ENCODE assay signal across 8 cellular contexts in the genomic region with DNA sequence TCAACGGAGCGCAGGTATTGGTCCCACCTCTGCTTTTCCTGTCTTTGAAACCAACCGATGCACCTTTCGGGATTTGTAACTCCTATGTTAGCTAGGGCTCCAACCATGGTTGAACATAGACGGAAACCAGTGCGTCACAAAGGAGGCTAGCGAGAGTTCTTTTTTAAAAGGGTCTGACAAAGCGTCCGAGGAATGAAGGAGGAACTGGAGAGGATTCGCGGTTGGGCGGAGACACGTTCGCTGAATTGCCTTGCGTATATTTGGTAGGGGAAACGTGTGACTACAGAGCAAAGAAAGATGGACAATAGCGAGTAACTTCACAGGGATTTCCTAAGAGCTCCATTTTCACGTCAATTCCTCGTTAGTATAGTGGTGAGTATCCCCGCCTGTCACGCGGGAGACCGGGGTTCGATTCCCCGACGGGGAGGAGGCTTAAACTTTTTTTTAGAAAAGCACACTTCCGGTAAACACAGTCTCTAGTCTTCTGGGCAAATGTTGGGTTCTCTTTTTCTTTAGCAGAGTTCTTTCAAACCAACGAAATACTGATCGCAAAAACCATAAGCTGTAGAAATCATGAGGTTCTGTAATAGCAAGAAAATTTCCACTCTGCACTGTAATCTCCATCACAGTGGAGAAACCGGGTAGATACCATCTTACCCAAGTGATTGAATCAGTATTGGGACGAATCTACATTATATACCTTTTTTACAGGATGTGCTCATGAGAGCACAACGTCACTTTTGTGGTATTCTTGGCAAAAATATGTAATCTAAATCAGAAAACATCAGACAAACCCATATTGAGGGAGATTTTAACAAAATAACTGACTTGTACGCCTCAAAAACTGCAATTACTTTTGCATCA. TPM values are rescaled to one million over a fixed set of nuclear protein-coding genes. Genes with fewer than 3 reads are reported as not detected.
DNase-seq lines count a peak whose midpoint lies in the region; FAIRE-seq and TF ChIP-seq lines count a peak whose summit lies in the region.

No MANE protein-coding gene starts in this region.

- no peak for TF ChIP-seq POLR2A in testis (IDR thresholded peaks at IDR 0.05)

- H3K4me1 ChIP-seq in testis: no peaks in the 10 kb centered on the region

- H3K36me3 ChIP-seq in H7 (replicated peaks; ENCODE audit: control insufficient read depth, insufficient read depth, low read length): no peaks in the 10 kb centered on the region
- no peaks in the 10 kb centered on the region for H3K36me3 ChIP-seq in testis (ENCODE audit: low read depth, missing control alignments)

- no peaks in the 10 kb centered on the region for H3K9me3 ChIP-seq in testis

- intact Hi-C loops in testis (cut with DNase I; ENCODE audit: low total_unique reads): no loop called here

- DNase-seq in H7: peak; percentile 56
- DNase-seq in LoVo (ENCODE audit: low spot score): peak; percentile 82
- DNase-seq in SIG-M5 (lab: John Stamatoyannopoulos, UW): peak; percentile 75
- peak; percentile 88 for DNase-seq in activated gamma-delta T cell treated with Interleukin-2 at 50 U/mL for 16 hours
- peak; percentile 62 to 72 for DNase-seq in frontal cortex (ENCODE audit: low spot score in 2 of 2)
- DNase-seq in occipital lobe (lab: John Stamatoyannopoulos, UW): peak; percentile 53
- peak; percentile 77 for DNase-seq in testis

- 2 to 3% methylated on average over 33 of the region's 33 CpGs for WGBS in testis, 2 donors

- peak overlapping the region; percentile 92 for H3K4me3 ChIP-seq in H7 (ENCODE audit: insufficient read depth, low read depth, low read length)
- H3K4me3 ChIP-seq in testis: peak overlapping the region; percentile 77 to 95

- H3K27me3 ChIP-seq in H7 (ENCODE audit: control insufficient read depth, insufficient read depth, low read length): peaks cover 11% of the 10 kb centered on the region
- H3K27me3 ChIP-seq in testis: no peaks in the 10 kb centered on the region

- no peak for TF ChIP-seq CTCF in testis (IDR thresholded peaks at IDR 0.05)

- H3K27ac ChIP-seq in testis: peak overlapping the region; percentile 98 to 99

- FAIRE-seq in G401.6 (lab: Jason Lieb, UNC): peak; percentile 93
- peak; percentile 83 for FAIRE-seq in frontal cortex (lab: Jason Lieb, UNC)

RNA-seq across cellular contexts. Expression of gene ZNF184, which starts 6.6 kb away (rescaled TPM):
- 5.8 and 7.9 TPM in 2 replicates for total RNA-seq in H7 (2014; rRNA removed; shearing (Covaris generic))
- total RNA-seq in frontal cortex (37.9 TPM), occipital lobe (30.3 TPM), testis (10 to 100 TPM; 11.9 to 17.5 TPM)
- 11.4 TPM for polyA plus RNA-seq in testis (ENCODE audit: insufficient read depth, low read depth, low replicate concordance)

Comparison
In these comparisons a context has a peak if more than half of its experiments do, and no peak if none do; other contexts are left out.
1. Peak in every context shown above with its lines: DNase-seq, H3K4me3 ChIP-seq and H3K27ac ChIP-seq.